ENCODE assay signal across 9 cellular contexts in genomic region chr12:55142896-55143870, GRCh38. TPM values are rescaled to one million over a fixed set of nuclear protein-coding genes. Genes with fewer than 3 reads are reported as not detected.
A peak's percentile ranks its signal among the peaks of the same experiment; 100 is the strongest.
DNase-seq lines count a peak whose midpoint lies in the region; ATAC-seq and TF ChIP-seq lines count a peak whose summit lies in the region.
"Had no signal": no experiment of that assay in that cellular context is flagged by ENCODE, and none has a peak within 500 bp of the region (broad histone marks: within the 10 kb centered on the region; RNA-seq: fewer than 3 reads in every experiment).

No MANE protein-coding gene starts in this region.

- TF ChIP-seq CTCF in brain (conservative IDR thresholded peaks at IDR 0.05) (peak; percentile 68 to 79), kidney epithelial cell (IDR thresholded peaks at IDR 0.05; ENCODE audit: insufficient read depth, low read length, poor library complexity, severe bottlenecking) (peak; percentile 81)

- H3K27ac Mint-ChIP-seq in brain, result no peak overlapping the region

- peaks cover 16% of the 10 kb centered on the region for H3K27me3 Mint-ChIP-seq in brain

- no peaks in the 10 kb centered on the region for H3K27me3 ChIP-seq in kidney epithelial cell (ENCODE audit: control insufficient read depth, insufficient read depth, low read length)

- H3K4me3 ChIP-seq in kidney epithelial cell (ENCODE audit: low read depth, low read length), result no peak overlapping the region

- no peaks in the 10 kb centered on the region for H3K36me3 Mint-ChIP-seq in brain

- no peaks in the 10 kb centered on the region for H3K4me1 Mint-ChIP-seq in brain

- ATAC-seq in HG02970 (IDR thresholded peaks at IDR 0.05; ENCODE audit: low FRiP score, unreplicated experiment), result no peak

- H3K4me3 Mint-ChIP-seq in brain, result no peak overlapping the region

- no peaks in the 10 kb centered on the region for H3K36me3 ChIP-seq in kidney epithelial cell (ENCODE audit: control insufficient read depth, insufficient read depth, low read length)

- peaks cover 0 to 10% (median 7%) of the 10 kb centered on the region in 5 experiments for H3K9me3 Mint-ChIP-seq in brain

- DNase-seq in activated T-cell treated with anti-CD3 and anti-CD28 coated beads for 24 hours (ENCODE audit: low read depth) (peak; percentile 16), LoVo (ENCODE audit: low spot score) (peak; percentile 66), RPMI8226 (peak; percentile 67), kidney epithelial cell (ENCODE audit: low read depth) (peak; percentile 16)
- DNase-seq in activated T-cell treated with anti-CD3 and anti-CD28 coated beads, Interleukin-2, amount 50 U/mL, for 1 hour, result no peak
- peak; percentile 64 for DNase-seq in stimulated activated CD8-positive, alpha-beta memory T cell treated with anti-CD3 and anti-CD28 coated beads, Interleukin-4, amount 100 ng/mL, for 48 hours

RNA-seq across cellular contexts. Expression of gene OR9K2, which starts 17.0 kb away (rescaled TPM):
- polyA plus RNA-seq in brain (ENCODE audit: insufficient read depth, low read depth, low replicate concordance), result not detected
- not detected in 2 replicates for total RNA-seq in kidney epithelial cell
- polyA plus RNA-seq: esophagus had no signal
